ENCODE assay signal across 16 cellular contexts in genomic region chr3:167978071-167978470, GRCh38.
A peak's percentile ranks its signal among the peaks of the same experiment; 100 is the strongest.
DNase-seq lines count a peak whose midpoint lies in the region; ATAC-seq, FAIRE-seq and TF ChIP-seq lines count a peak whose summit lies in the region.
"Had no signal": no experiment of that assay in that cellular context is flagged by ENCODE, and none has a peak within 500 bp of the region (broad histone marks: within the 10 kb centered on the region; RNA-seq: fewer than 3 reads in every experiment).

No MANE protein-coding gene starts in this region.

- no TSS peak for BruUV-seq in HepG2 (replicated peaks; lab: Mats Ljungman, UMichigan)

- H3K9ac ChIP-seq in HepG2 (ENCODE audit: insufficient read depth, low read depth, low read length): no peak overlapping the region

- no peak overlapping the region for H3K27ac ChIP-seq in HepG2 (ENCODE audit: extremely low read length, insufficient read depth, low read length)
- H3K27ac ChIP-seq in right lobe of liver: no peak overlapping the region
- no peak overlapping the region for H3K27ac ChIP-seq in brain microvascular endothelial cell
- H3K27ac ChIP-seq in testis: no peak overlapping the region
- H3K27ac ChIP-seq: spleen had no signal

- no peaks in the 10 kb centered on the region for H3K36me3 ChIP-seq in HepG2 (replicated peaks in 1 of 2; ENCODE audit: control insufficient read depth in 1 of 2, insufficient read depth in 2 of 2, low read length in 2 of 2)
- no peaks in the 10 kb centered on the region for H3K36me3 ChIP-seq in right lobe of liver
- no peaks in the 10 kb centered on the region for H3K36me3 ChIP-seq in brain microvascular endothelial cell (replicated peaks)
- H3K36me3 ChIP-seq in testis (ENCODE audit: low read depth, missing control alignments): no peaks in the 10 kb centered on the region
- H3K36me3 ChIP-seq: spleen had no signal

- CTCF ChIA-PET in HepG2 (lab: Yijun Ruan, JAX; ENCODE audit: low intra/inter-chr PET ratio, low total read pairs): no interaction called here
- CTCF ChIA-PET in activated naive CD4-positive, alpha-beta T cell treated with anti-CD3 and anti-CD28 coated beads for 36 hours (lab: Charles Lee): no interaction called here

- intact Hi-C loops in HepG2 (cut with micrococcal nuclease; ENCODE audit: unreplicated experiment) (no loop called here), right lobe of liver (cut with DNase I) (no loop called here), testis (cut with DNase I; ENCODE audit: low total_unique reads) (no loop called here)
- intact Hi-C loops in activated naive CD4-positive, alpha-beta T cell treated with anti-CD3 and anti-CD28 coated beads for 36 hours (cut with micrococcal nuclease): no loop called here

- H3K36me3 Mint-ChIP-seq in activated naive CD4-positive, alpha-beta T cell treated with anti-CD3 and anti-CD28 coated beads for 36 hours (ENCODE audit: low read depth): no peaks in the 10 kb centered on the region
- H3K36me3 Mint-ChIP-seq: WTC11 had no signal

- H3K79me2 ChIP-seq in HepG2 (ENCODE audit: insufficient read depth, low read length): no peaks in the 10 kb centered on the region

- DNase-seq in HepG2 (ENCODE audit: low spot score): no peak
- DNase-seq in right lobe of liver: no peak
- peak; percentile 74 for DNase-seq in NCI-H510A treated with DMSO at 0.1 percent for 48 hours (lab: John Stamatoyannopoulos, UW)
- DNase-seq in brain microvascular endothelial cell: peak; percentile 5
- no peak for DNase-seq in activated naive CD4-positive, alpha-beta T cell treated with anti-CD3 and anti-CD28 coated beads for 36 hours
- DNase-seq in testis: no peak
- no peak for DNase-seq in stimulated activated CD8-positive, alpha-beta memory T cell treated with anti-CD3 and anti-CD28 coated beads, Interleukin-4, amount 100 ng/mL, for 48 hours
- DNase-seq: activated T-cell treated with anti-CD3 and anti-CD28 coated beads, Interleukin-2, amount 50 U/mL, for 24 hours; effector CD8-positive, alpha-beta T cell; NCI-H1694 treated with DMSO at 0.1 percent for 48 hours; spleen had no signal

- POLR2A ChIA-PET in HepG2 (lab: Yijun Ruan, JAX): no interaction called here

- 0 out of 2 replicates have a peak overlapping the region, but pooled peaks have one; percentile 9 for H3K4me2 ChIP-seq in HepG2 (ENCODE audit: low read depth, low read length)

- no peaks in the 10 kb centered on the region for H4K20me1 ChIP-seq in HepG2 (ENCODE audit: insufficient read depth, low read length)

- H3K4me3 ChIP-seq in HepG2 (replicated peaks in 1 of 3; ENCODE audit: insufficient read depth in 1 of 3, low read depth in 2 of 3, low read length in 3 of 3) (0 out of 6 replicates have a peak overlapping the region, but pooled peaks of 1 of the 3 experiments have one; percentile 2), right lobe of liver (no peak overlapping the region), brain microvascular endothelial cell (ENCODE audit: low read depth, low read length) (no peak overlapping the region), testis (no peak overlapping the region)
- H3K4me3 ChIP-seq: spleen had no signal

- H3K9me3 ChIP-seq in HepG2 (ENCODE audit: low read length) (no peaks in the 10 kb centered on the region), right lobe of liver (no peaks in the 10 kb centered on the region), testis (no peaks in the 10 kb centered on the region)
- H3K9me3 ChIP-seq: spleen had no signal

- TF ChIP-seq POLR2A in HepG2 (IDR thresholded peaks at IDR 0.05; ENCODE audit: insufficient read depth in 1 of 2, low read depth in 2 of 2, low read length in 2 of 2) (no peak), right lobe of liver (IDR thresholded peaks at IDR 0.05) (no peak), testis (IDR thresholded peaks at IDR 0.05) (no peak)

- no peak for TF ChIP-seq RAD21 in HepG2 (CRISPR knock-in tag; IDR thresholded peaks at IDR 0.05)

- in situ Hi-C loops in HepG2 (cut with HindIII; ENCODE audit: extremely low pct_ligation_motif_present, low pct_unique_long_range_greater_than_20kb): no loop called here
- in situ Hi-C loops in brain microvascular endothelial cell (cut with HindIII; ENCODE audit: low pct_ligation_motif_present, low sequenced_read_pairs): no loop called here

- no peak for FAIRE-seq in HepG2 (lab: Jason Lieb, UNC)
- FAIRE-seq: urothelium cell line had no signal

- TF ChIP-seq EP300 in HepG2 (IDR thresholded peaks at IDR 0.05; ENCODE audit: low read depth in 2 of 2, low read length in 2 of 2): no peak
- TF ChIP-seq EP300 in HepG2 (CRISPR knock-in tag; IDR thresholded peaks at IDR 0.05; ENCODE audit: borderline replicate concordance): no peak

- TF ChIP-seq CTCF in HepG2 (CRISPR knock-in tag; IDR thresholded peaks at IDR 0.05) (no peak), right lobe of liver (IDR thresholded peaks at IDR 0.05) (no peak), brain microvascular endothelial cell (IDR thresholded peaks at IDR 0.05; ENCODE audit: low read depth, low read length, missing control alignments) (no peak), testis (IDR thresholded peaks at IDR 0.05) (no peak)

- no peaks in the 10 kb centered on the region for H3K27me3 Mint-ChIP-seq in activated naive CD4-positive, alpha-beta T cell treated with anti-CD3 and anti-CD28 coated beads for 36 hours (ENCODE audit: low read depth)
- H3K27me3 Mint-ChIP-seq: activated T-cell treated with anti-CD3 and anti-CD28 coated beads, Interleukin-2, amount 50 U/mL, for 24 hours had no signal

- H3K4me1 ChIP-seq in HepG2 (ENCODE audit: insufficient read depth, low read length) (peaks cover 31% of the 10 kb centered on the region), right lobe of liver (no peaks in the 10 kb centered on the region), testis (no peaks in the 10 kb centered on the region)
- H3K4me1 ChIP-seq: spleen had no signal

- H3K9me3 Mint-ChIP-seq in activated naive CD4-positive, alpha-beta T cell treated with anti-CD3 and anti-CD28 coated beads for 36 hours: no peaks in the 10 kb centered on the region
- H3K9me3 Mint-ChIP-seq: activated T-cell treated with anti-CD3 and anti-CD28 coated beads, Interleukin-2, amount 50 U/mL, for 24 hours; WTC11 had no signal

- no peaks in the 10 kb centered on the region for H3K27me3 ChIP-seq in HepG2 (ENCODE audit: control insufficient read depth in 1 of 2, insufficient read depth in 2 of 2, low read length in 2 of 2)
- no peaks in the 10 kb centered on the region for H3K27me3 ChIP-seq in right lobe of liver
- no peaks in the 10 kb centered on the region for H3K27me3 ChIP-seq in brain microvascular endothelial cell (replicated peaks)
- H3K27me3 ChIP-seq in testis: no peaks in the 10 kb centered on the region
- H3K27me3 ChIP-seq: spleen had no signal

- ATAC-seq in HepG2 (peak; percentile 54), right lobe of liver (no peak), HG02884 (IDR thresholded peaks at IDR 0.05; ENCODE audit: unreplicated experiment) (no peak)
- ATAC-seq: left lobe of liver, Right ventricle myocardium inferior, WTC11 had no signal

- no peak overlapping the region for H3K27ac Mint-ChIP-seq in activated naive CD4-positive, alpha-beta T cell treated with anti-CD3 and anti-CD28 coated beads for 36 hours
- H3K27ac Mint-ChIP-seq: activated T-cell treated with anti-CD3 and anti-CD28 coated beads, Interleukin-2, amount 50 U/mL, for 24 hours; WTC11 had no signal

- no peaks in the 10 kb centered on the region for H3K4me1 Mint-ChIP-seq in activated naive CD4-positive, alpha-beta T cell treated with anti-CD3 and anti-CD28 coated beads for 36 hours (ENCODE audit: low read depth)
- H3K4me1 Mint-ChIP-seq: WTC11 had no signal

- H3K4me3 Mint-ChIP-seq in activated naive CD4-positive, alpha-beta T cell treated with anti-CD3 and anti-CD28 coated beads for 36 hours: no peak overlapping the region
- H3K4me3 Mint-ChIP-seq: activated T-cell treated with anti-CD3 and anti-CD28 coated beads, Interleukin-2, amount 50 U/mL, for 24 hours; WTC11 had no signal

- H2AFZ ChIP-seq in HepG2 (ENCODE audit: low read length): peak overlapping the region; percentile 3

- 28% methylated on average over 3 of the region's 3 CpGs for WGBS in HepG2 (ENCODE audit: low lambda C conversion rate)
- 62% methylated on average over 3 of the region's 3 CpGs for WGBS in right lobe of liver (ENCODE audit: insufficient coverage, low coverage, low lambda C conversion rate, missing lambda C conversion rate)
- 76 to 89% methylated on average over 3 of the region's 3 CpGs for WGBS in testis, 2 donors

TF ChIP-seq in HepG2, 621 proteins besides CTCF, POLR2A, EP300 and RAD21:
- TF ChIP-seq ZNF616 (CRISPR knock-in tag; IDR thresholded peaks at IDR 0.05; ENCODE audit: low read depth): no peak
- peak; percentile 91; the same call in 1 of the 2 replicates for TF ChIP-seq PRDM4 (CRISPR knock-in tag; IDR thresholded peaks at IDR 0.05; ENCODE audit: borderline replicate concordance)

Comparison
In these comparisons a context has a peak if more than half of its experiments do, and no peak if none do; other contexts are left out.
1. DNase-seq: peak in NCI-H510A treated with DMSO at 0.1 percent for 48 hours (single experiment) and brain microvascular endothelial cell (single experiment); none in HepG2 (single experiment), right lobe of liver (0 of 3), activated naive CD4-positive, alpha-beta T cell treated with anti-CD3 and anti-CD28 coated beads for 36 hours (single experiment), testis (single experiment) and stimulated activated CD8-positive, alpha-beta memory T cell treated with anti-CD3 and anti-CD28 coated beads, Interleukin-4, amount 100 ng/mL, for 48 hours (single experiment).